13 cellular contexts compared by ENCODE assay signal in genomic region chr1:177274687-177275211, GRCh38.
DNase-seq lines count a peak whose midpoint lies in the region; ATAC-seq and TF ChIP-seq lines count a peak whose summit lies in the region.
"Had no signal": no experiment of that assay in that cellular context is flagged by ENCODE, and none has a peak within 500 bp of the region (broad histone marks: within the 10 kb centered on the region; RNA-seq: fewer than 3 reads in every experiment).

No MANE protein-coding gene starts in this region.

- POLR2A ChIA-PET in CD4-positive, alpha-beta T cell (lab: Charles Lee), result no interaction called here
- POLR2A ChIA-PET in OCI-LY7 (lab: Charles Lee), result no interaction called here

- BruUV-seq in OCI-LY7 (replicated peaks; lab: Mats Ljungman, UMichigan), result no TSS peak

- H3K27me3 ChIP-seq in brain microvascular endothelial cell (replicated peaks) (no peaks in the 10 kb centered on the region), lung (ENCODE audit: control insufficient read depth, insufficient read depth) (no peaks in the 10 kb centered on the region), upper lobe of left lung (no peaks in the 10 kb centered on the region)
- no peaks in the 10 kb centered on the region for H3K27me3 ChIP-seq in CD4-positive, alpha-beta T cell (ENCODE audit: control insufficient read depth, insufficient read depth, low read length)

- H3K79me2 ChIP-seq in OCI-LY7 (ENCODE audit: insufficient read depth, low read depth, low read length), result no peaks in the 10 kb centered on the region

- in situ Hi-C loops in brain microvascular endothelial cell (cut with HindIII; ENCODE audit: low pct_ligation_motif_present, low sequenced_read_pairs), result no loop called here

- peaks cover 13% of the 10 kb centered on the region for H3K9me3 Mint-ChIP-seq in osteocyte (ENCODE audit: unreplicated experiment)
- H3K9me3 Mint-ChIP-seq in CD4-positive, alpha-beta T cell, result no peaks in the 10 kb centered on the region
- H3K9me3 Mint-ChIP-seq: WTC11 had no signal

- H4K20me1 ChIP-seq in OCI-LY7 (ENCODE audit: insufficient read depth, low read length), result no peaks in the 10 kb centered on the region

- H3K36me3 ChIP-seq in brain microvascular endothelial cell (replicated peaks) (no peaks in the 10 kb centered on the region), lung (ENCODE audit: control insufficient read depth in 2 of 2, insufficient read depth in 2 of 2, low read length in 2 of 2) (no peaks in the 10 kb centered on the region), upper lobe of left lung (no peaks in the 10 kb centered on the region), OCI-LY7 (ENCODE audit: insufficient read depth, low read length) (no peaks in the 10 kb centered on the region)

- H3K27ac ChIP-seq in brain microvascular endothelial cell (no peak overlapping the region), lung (ENCODE audit: low read depth in 1 of 2, low read length in 1 of 2) (peak overlapping the region; percentile 9 to 63), upper lobe of left lung (peak overlapping the region in 1 of 4 donors; percentile 27), OCI-LY7 (ENCODE audit: low read depth, low read length, poor library complexity, severe bottlenecking) (no peak overlapping the region)
- no peak overlapping the region for H3K27ac ChIP-seq in CD4-positive, alpha-beta T cell (ENCODE audit: low read depth, low read length)
- H3K27ac ChIP-seq: KMS-11 had no signal

- H3K4me1 ChIP-seq in lung (ENCODE audit: control insufficient read depth in 2 of 2, insufficient read depth in 2 of 2, low read length in 2 of 2) (peaks cover 4 to 6% of the 10 kb centered on the region in 2 donors), upper lobe of left lung (peaks cover 0 to 24% (median 16%) of the 10 kb centered on the region in 4 donors), OCI-LY7 (ENCODE audit: insufficient read depth, low read length, poor library complexity, severe bottlenecking) (no peaks in the 10 kb centered on the region)

- no peak for TF ChIP-seq EP300 in upper lobe of left lung (IDR thresholded peaks at IDR 0.05)

- H3K4me1 Mint-ChIP-seq in osteocyte (ENCODE audit: unreplicated experiment), result peaks cover 5% of the 10 kb centered on the region
- H3K4me1 Mint-ChIP-seq in CD4-positive, alpha-beta T cell (ENCODE audit: low read depth), result no peaks in the 10 kb centered on the region

- no peaks in the 10 kb centered on the region for H3K27me3 Mint-ChIP-seq in osteocyte (ENCODE audit: unreplicated experiment)
- no peaks in the 10 kb centered on the region for H3K27me3 Mint-ChIP-seq in CD4-positive, alpha-beta T cell

- H3K27ac Mint-ChIP-seq in osteocyte (ENCODE audit: unreplicated experiment), result no peak overlapping the region
- H3K27ac Mint-ChIP-seq in CD4-positive, alpha-beta T cell, result no peak overlapping the region
- H3K27ac Mint-ChIP-seq: WTC11 had no signal

- peak; percentile 68 for ATAC-seq in lung (ENCODE audit: insufficient read depth, low FRiP score)
- ATAC-seq in upper lobe of left lung (ENCODE audit: low FRiP score in 2 of 2), result peak; percentile 43 to 67
- no peak for ATAC-seq in CD4-positive, alpha-beta T cell (ENCODE audit: poor library complexity)
- ATAC-seq: WTC11 had no signal

- no peak overlapping the region for H2AFZ ChIP-seq in OCI-LY7 (ENCODE audit: low read length)

- no peak overlapping the region for H3K4me2 ChIP-seq in OCI-LY7 (ENCODE audit: low read length)
- H3K4me2 ChIP-seq: KMS-11 had no signal

- CTCF ChIA-PET in CD4-positive, alpha-beta T cell (lab: Charles Lee), result no interaction called here
- CTCF ChIA-PET in OCI-LY7 (lab: Charles Lee; ENCODE audit: unreplicated experiment), result no interaction called here

- no peak overlapping the region for H3K4me3 Mint-ChIP-seq in osteocyte (ENCODE audit: unreplicated experiment)
- H3K4me3 Mint-ChIP-seq in CD4-positive, alpha-beta T cell, result no peak overlapping the region
- H3K4me3 Mint-ChIP-seq: WTC11 had no signal

- H3K4me3 ChIP-seq in brain microvascular endothelial cell (ENCODE audit: low read depth, low read length) (no peak overlapping the region), lung (no peak overlapping the region), upper lobe of left lung (no peak overlapping the region), OCI-LY7 (ENCODE audit: low read depth, low read length, poor library complexity, severe bottlenecking) (no peak overlapping the region)

- TF ChIP-seq CTCF in brain microvascular endothelial cell (IDR thresholded peaks at IDR 0.05; ENCODE audit: low read depth, low read length, missing control alignments) (no peak), lung (IDR thresholded peaks at IDR 0.05; ENCODE audit: control extremely low read depth, extremely low read depth) (no peak), upper lobe of left lung (IDR thresholded peaks at IDR 0.05) (no peak), osteocyte (IDR thresholded peaks at IDR 0.05) (no peak), OCI-LY7 (conservative IDR thresholded peaks at IDR 0.05; ENCODE audit: low read length) (no peak)
- TF ChIP-seq CTCF in CD4-positive, alpha-beta T cell (IDR thresholded peaks at IDR 0.05), result no peak

- no peaks in the 10 kb centered on the region for H3K9me3 ChIP-seq in lung (ENCODE audit: control insufficient read depth in 2 of 2, insufficient read depth in 1 of 2, low read length in 1 of 2)
- no peaks in the 10 kb centered on the region for H3K9me3 ChIP-seq in upper lobe of left lung
- H3K9me3 ChIP-seq in CD4-positive, alpha-beta T cell (ENCODE audit: control insufficient read depth, low read length), result no peaks in the 10 kb centered on the region
- H3K9me3 ChIP-seq in OCI-LY7 (ENCODE audit: low read length), result no peaks in the 10 kb centered on the region

- no peaks in the 10 kb centered on the region for H3K36me3 Mint-ChIP-seq in osteocyte (ENCODE audit: unreplicated experiment)
- no peaks in the 10 kb centered on the region for H3K36me3 Mint-ChIP-seq in CD4-positive, alpha-beta T cell (ENCODE audit: low read depth)
- H3K36me3 Mint-ChIP-seq: WTC11 had no signal

- intact Hi-C loops in CD4-positive, alpha-beta T cell (cut with DNase I, micrococcal nuclease), result no loop called here
- intact Hi-C loops in OCI-LY7 (cut with micrococcal nuclease; ENCODE audit: unreplicated experiment), result no loop called here

- DNase-seq in M059J (ENCODE audit: low read depth) (peak; percentile 3), brain microvascular endothelial cell (peak; percentile 21), lung (ENCODE audit: low spot score) (peak; percentile 65), upper lobe of left lung (peak in 1 of 2 donors; percentile 50), NCI-H1694 treated with DMSO at 0.1 percent for 48 hours (lab: John Stamatoyannopoulos, UW) (no peak), osteocyte (ENCODE audit: extremely low spot score, unreplicated experiment) (no peak), OCI-LY7 (ENCODE audit: low spot score) (no peak)
- DNase-seq in CD4-positive, alpha-beta T cell, result no peak
- DNase-seq: activated effector memory CD4-positive, alpha-beta T cell treated with Interleukin-2 at 50 U/mL for 16 hours; effector memory CD4-positive, alpha-beta T cell; stimulated activated CD4-positive, alpha-beta T cell treated with anti-CD3 and anti-CD28 coated beads, Interleukin-12 subunit alpha, Interleukin-12 subunit beta, amount 100 ng/mL, for 4 hours had no signal

- 30 to 70% methylated on average over 5 of the region's 5 CpGs for WGBS in lung, 2 donors
- 10 to 39% methylated on average over 2 to 5 of the region's 5 CpGs for WGBS in upper lobe of left lung, 2 donors

- TF ChIP-seq POLR2A in upper lobe of left lung (IDR thresholded peaks at IDR 0.05), result no peak

- H3K9me2 ChIP-seq in OCI-LY7 (ENCODE audit: insufficient read depth, low read length), result no peaks in the 10 kb centered on the region

Comparison
In these comparisons a context has a peak if more than half of its experiments do, and no peak if none do; other contexts are left out.
1. DNase-seq: peak in M059J (single experiment), brain microvascular endothelial cell (single experiment) and lung (single experiment); none in NCI-H1694 treated with DMSO at 0.1 percent for 48 hours (single experiment), osteocyte (single experiment), CD4-positive, alpha-beta T cell (0 of 10) and OCI-LY7 (single experiment).
2. H3K27ac ChIP-seq: peak in lung (2 of 2); none in brain microvascular endothelial cell (single experiment), CD4-positive, alpha-beta T cell (single experiment) and OCI-LY7 (single experiment).